8 cellular contexts compared by ENCODE assay signal in the genomic region with DNA sequence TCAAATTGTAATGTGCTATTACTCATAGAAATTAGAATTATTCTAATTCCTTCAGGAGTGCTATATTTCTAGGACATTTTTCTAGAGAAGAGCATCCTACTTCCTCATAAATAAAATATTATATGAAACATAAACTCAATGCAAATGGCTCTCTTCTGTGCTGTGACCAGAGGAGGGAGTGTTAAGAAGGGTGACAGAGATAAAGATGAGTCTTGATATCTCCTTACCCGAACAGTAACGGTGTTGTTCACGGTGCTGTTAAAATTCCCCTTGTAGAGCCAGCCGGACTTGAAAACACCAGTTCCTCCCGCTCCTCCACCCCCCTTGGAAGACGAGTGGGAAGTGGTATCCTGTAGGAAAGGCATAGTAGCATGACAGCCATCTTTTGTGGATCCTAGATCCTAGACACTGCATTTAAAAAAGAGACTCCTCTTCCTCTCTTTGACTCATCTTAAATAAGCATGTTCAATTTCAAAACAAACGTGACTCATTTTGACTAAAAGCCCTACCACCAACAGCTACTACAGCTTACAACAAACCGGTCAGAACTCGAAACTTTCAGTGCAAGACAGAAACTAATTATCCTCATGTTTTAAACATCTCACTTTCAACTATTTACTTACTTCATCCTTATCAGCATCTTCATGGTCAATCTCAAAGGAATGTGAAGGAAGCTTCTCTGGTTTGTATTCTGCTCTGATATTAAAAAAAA.
DNase-seq lines count a peak whose midpoint lies in the region; ATAC-seq, FAIRE-seq and TF ChIP-seq lines count a peak whose summit lies in the region.

No MANE protein-coding gene starts in this region.

- H3K4ac ChIP-seq in mesendoderm (ENCODE audit: low read depth, low read length): no peak overlapping the region

- H3K79me2 ChIP-seq in mesendoderm (ENCODE audit: control insufficient read depth, insufficient read depth, low read length): no peaks in the 10 kb centered on the region

- 100% methylated on average over 2 of the region's 9 CpGs for WGBS in mesendoderm (ENCODE audit: extremely low coverage, insufficient coverage, low lambda C conversion rate)

- H3K9me3 Mint-ChIP-seq in CD4-positive, CD25-positive, alpha-beta regulatory T cell: peaks cover 0 to 1% (median 0%) of the 10 kb centered on the region in 7 donors

- H3K27ac ChIP-seq in CD4-positive, CD25-positive, alpha-beta regulatory T cell (ENCODE audit: insufficient read depth, low read length, poor library complexity, severe bottlenecking): peak overlapping the region; percentile 56
- no peak overlapping the region for H3K27ac ChIP-seq in gastrocnemius medialis
- no peak overlapping the region for H3K27ac ChIP-seq in mesendoderm (ENCODE audit: low read depth, low read length)

- no peak overlapping the region for H2BK120ac ChIP-seq in mesendoderm (ENCODE audit: low read depth, low read length)

- H3K4me3 Mint-ChIP-seq in CD4-positive, CD25-positive, alpha-beta regulatory T cell: no peak overlapping the region

- H3K4me1 Mint-ChIP-seq in CD4-positive, CD25-positive, alpha-beta regulatory T cell: peaks cover 46 to 60% (median 55%) of the 10 kb centered on the region in 4 donors

- peaks cover 83% of the 10 kb centered on the region for H3K36me3 ChIP-seq in CD4-positive, CD25-positive, alpha-beta regulatory T cell (ENCODE audit: control insufficient read depth, insufficient read depth, low read length)
- H3K36me3 ChIP-seq in bronchial epithelial cell (ENCODE audit: control insufficient read depth, insufficient read depth, low read length): no peaks in the 10 kb centered on the region
- no peaks in the 10 kb centered on the region for H3K36me3 ChIP-seq in gastrocnemius medialis
- H3K36me3 ChIP-seq in mesendoderm (ENCODE audit: control insufficient read depth, insufficient read depth, low read length): no peaks in the 10 kb centered on the region

- H3K9ac ChIP-seq in mesendoderm (ENCODE audit: low read length): no peak overlapping the region

- peak; percentile 65 to 70 for ATAC-seq in CD4-positive, CD25-positive, alpha-beta regulatory T cell (ENCODE audit: low read depth in 2 of 2)
- ATAC-seq in HG03558 (IDR thresholded peaks at IDR 0.05; ENCODE audit: extremely low read depth, unreplicated experiment) (peak; percentile 81), gastrocnemius medialis (no peak), left ventricle myocardium superior (no peak)

- H3K18ac ChIP-seq in mesendoderm (ENCODE audit: low read length): no peak overlapping the region

- peak overlapping the region; percentile 56 to 88 (median 85) for H3K27ac Mint-ChIP-seq in CD4-positive, CD25-positive, alpha-beta regulatory T cell

- H2AK5ac ChIP-seq in mesendoderm (ENCODE audit: low read length): no peak overlapping the region

- in situ Hi-C loops in gastrocnemius medialis (cut with MboI; ENCODE audit: low sequenced_read_pairs in 4 of 4): no loop called here

- H4K8ac ChIP-seq in mesendoderm (ENCODE audit: low read depth, low read length): no peak overlapping the region

- H3K27me3 ChIP-seq in CD4-positive, CD25-positive, alpha-beta regulatory T cell (ENCODE audit: control insufficient read depth, insufficient read depth, low read length): no peaks in the 10 kb centered on the region
- H3K27me3 ChIP-seq in bronchial epithelial cell (ENCODE audit: control insufficient read depth, insufficient read depth, low read length): no peaks in the 10 kb centered on the region
- no peaks in the 10 kb centered on the region for H3K27me3 ChIP-seq in gastrocnemius medialis
- no peaks in the 10 kb centered on the region for H3K27me3 ChIP-seq in mesendoderm (ENCODE audit: insufficient read depth, low read length, poor library complexity)

- no peaks in the 10 kb centered on the region for H3K79me1 ChIP-seq in mesendoderm (ENCODE audit: low read length)

- no peak overlapping the region for H3K4me3 ChIP-seq in CD4-positive, CD25-positive, alpha-beta regulatory T cell (ENCODE audit: low read depth, low read length)
- H3K4me3 ChIP-seq in bronchial epithelial cell (ENCODE audit: low read depth, low read length): no peak overlapping the region
- H3K4me3 ChIP-seq in gastrocnemius medialis: no peak overlapping the region
- no peak overlapping the region for H3K4me3 ChIP-seq in mesendoderm (ENCODE audit: low read length)

- H2BK15ac ChIP-seq in mesendoderm (replicated peaks; ENCODE audit: low read depth): no peak overlapping the region

- H3K27me3 Mint-ChIP-seq in CD4-positive, CD25-positive, alpha-beta regulatory T cell: no peaks in the 10 kb centered on the region

- DNase-seq in CD4-positive, CD25-positive, alpha-beta regulatory T cell: peak in 1 of 3 donors; percentile 54
- DNase-seq in GM20000 (ENCODE audit: low spot score): peak; percentile 30
- peak; percentile 97 for DNase-seq in bronchial epithelial cell (ENCODE audit: low read depth)
- DNase-seq in gastrocnemius medialis: no peak
- DNase-seq in mesendoderm: no peak
- no peak for DNase-seq in NK-92 (lab: John Stamatoyannopoulos, UW; ENCODE audit: unreplicated experiment)
- DNase-seq in left ventricle myocardium superior: no peak

- intact Hi-C loops in gastrocnemius medialis (cut with DNase I; ENCODE audit: low total_unique reads): no loop called here
- intact Hi-C loops in left ventricle myocardium superior (cut with micrococcal nuclease): no loop called here

- peaks cover 11% of the 10 kb centered on the region for H3K4me1 ChIP-seq in CD4-positive, CD25-positive, alpha-beta regulatory T cell (ENCODE audit: control insufficient read depth, insufficient read depth, low read length, poor library complexity, severe bottlenecking)
- H3K4me1 ChIP-seq in gastrocnemius medialis (no peaks in the 10 kb centered on the region), mesendoderm (ENCODE audit: control insufficient read depth, low read depth, low read length) (no peaks in the 10 kb centered on the region)

- H4K5ac ChIP-seq in mesendoderm (ENCODE audit: low read length): no peak overlapping the region

- no peak for TF ChIP-seq POLR2A in gastrocnemius medialis (IDR thresholded peaks at IDR 0.05)

- H3K4me2 ChIP-seq in mesendoderm (ENCODE audit: low read length): no peak overlapping the region

- H2BK5ac ChIP-seq in mesendoderm (ENCODE audit: low read length): no peak overlapping the region

- FAIRE-seq in bronchial epithelial cell (lab: Jason Lieb, UNC): no peak

- H3K23ac ChIP-seq in mesendoderm (ENCODE audit: low read length): no peak overlapping the region

- H3K36me3 Mint-ChIP-seq in CD4-positive, CD25-positive, alpha-beta regulatory T cell: peaks cover 69% of the 10 kb centered on the region

- no peak for TF ChIP-seq CTCF in GM20000 (IDR thresholded peaks at IDR 0.05; ENCODE audit: extremely low read depth, missing control alignments)
- no peak for TF ChIP-seq CTCF in bronchial epithelial cell (IDR thresholded peaks at IDR 0.05; ENCODE audit: insufficient read depth, low read length, severe bottlenecking)
- no peak for TF ChIP-seq CTCF in gastrocnemius medialis (IDR thresholded peaks at IDR 0.05 in 4 of 5, conservative IDR thresholded peaks at IDR 0.05 in 1 of 5)

- no peak overlapping the region for H3K56ac ChIP-seq in mesendoderm (ENCODE audit: low read length)

- no peaks in the 10 kb centered on the region for H3K9me3 ChIP-seq in CD4-positive, CD25-positive, alpha-beta regulatory T cell (ENCODE audit: control insufficient read depth in 2 of 2, low read length in 2 of 2)
- no peaks in the 10 kb centered on the region for H3K9me3 ChIP-seq in gastrocnemius medialis

Comparison
In these comparisons a context has a peak if more than half of its experiments do, and no peak if none do; other contexts are left out.
1. ATAC-seq: peak in CD4-positive, CD25-positive, alpha-beta regulatory T cell (2 of 2) and HG03558 (single experiment); none in gastrocnemius medialis (0 of 2) and left ventricle myocardium superior (single experiment).
2. DNase-seq: peak in GM20000 (single experiment) and bronchial epithelial cell (single experiment); none in gastrocnemius medialis (0 of 2), mesendoderm (single experiment), NK-92 (single experiment) and left ventricle myocardium superior (single experiment).